Comparison of ENCODE assay signal across 8 cellular contexts in genomic region chr19:51690359-51691121, GRCh38. TPM values are rescaled to one million over a fixed set of nuclear protein-coding genes. Genes with fewer than 3 reads are reported as not detected.
A peak's percentile ranks its signal among the peaks of the same experiment; 100 is the strongest.
DNase-seq lines count a peak whose midpoint lies in the region; ATAC-seq and TF ChIP-seq lines count a peak whose summit lies in the region.

No MANE protein-coding gene starts in this region.

- peak overlapping the region; percentile 95 for H3K27ac Mint-ChIP-seq in activated T-cell treated with anti-CD3 and anti-CD28 coated beads, Interleukin-2, amount 50 U/mL, for 72 hours
- H3K27ac Mint-ChIP-seq in stimulated activated naive CD8-positive, alpha-beta T cell treated with anti-CD3 and anti-CD28 coated beads, Interleukin-15, Interleukin-2, amounts not matched to agents 100 ng/mL and 50 ng/mL, for 24 hours: peak overlapping the region; percentile 77

- H3K4me1 ChIP-seq in esophagus squamous epithelium: peaks cover 21 to 80% (median 38%) of the 10 kb centered on the region in 3 donors
- peaks cover 43% of the 10 kb centered on the region for H3K4me1 ChIP-seq in muscle layer of colon (ENCODE audit: insufficient read depth, low read length)

- peaks cover 26% of the 10 kb centered on the region for H3K4me1 Mint-ChIP-seq in activated T-cell treated with anti-CD3 and anti-CD28 coated beads, Interleukin-2, amount 50 U/mL, for 72 hours (ENCODE audit: low read depth)
- H3K4me1 Mint-ChIP-seq in stimulated activated naive CD8-positive, alpha-beta T cell treated with anti-CD3 and anti-CD28 coated beads, Interleukin-15, Interleukin-2, amounts not matched to agents 100 ng/mL and 50 ng/mL, for 24 hours (ENCODE audit: low read depth): peaks cover 13% of the 10 kb centered on the region

- peaks cover 0 to 22% (median 4%) of the 10 kb centered on the region in 3 donors for H3K36me3 ChIP-seq in esophagus squamous epithelium
- H3K36me3 ChIP-seq in muscle layer of colon (ENCODE audit: insufficient read depth, low read length): peaks cover 28% of the 10 kb centered on the region

- ATAC-seq in activated T-cell treated with anti-CD3 and anti-CD28 coated beads, Interleukin-2, amount 50 U/mL, for 72 hours (replicated peaks in 1 of 2): peak; percentile 88 to 91

- H3K9me3 Mint-ChIP-seq in activated T-cell treated with anti-CD3 and anti-CD28 coated beads, Interleukin-2, amount 50 U/mL, for 72 hours: peaks cover 0 to 3% of the 10 kb centered on the region in 2 donors
- no peaks in the 10 kb centered on the region for H3K9me3 Mint-ChIP-seq in stimulated activated naive CD8-positive, alpha-beta T cell treated with anti-CD3 and anti-CD28 coated beads, Interleukin-15, Interleukin-2, amounts not matched to agents 100 ng/mL and 50 ng/mL, for 24 hours

- peaks cover 4 to 5% of the 10 kb centered on the region in 2 donors for H3K36me3 Mint-ChIP-seq in activated T-cell treated with anti-CD3 and anti-CD28 coated beads, Interleukin-2, amount 50 U/mL, for 72 hours (ENCODE audit: insufficient read depth in 2 of 2)
- no peaks in the 10 kb centered on the region for H3K36me3 Mint-ChIP-seq in stimulated activated naive CD8-positive, alpha-beta T cell treated with anti-CD3 and anti-CD28 coated beads, Interleukin-15, Interleukin-2, amounts not matched to agents 100 ng/mL and 50 ng/mL, for 24 hours (ENCODE audit: low read depth)

- H3K4me3 ChIP-seq in esophagus squamous epithelium: peak overlapping the region; percentile 60 to 80 (median 78)
- peak overlapping the region; percentile 70 to 95 for H3K4me3 ChIP-seq in muscle layer of colon (ENCODE audit: low read depth in 1 of 2, low read length in 2 of 2)

- H3K9ac ChIP-seq in muscle layer of colon (ENCODE audit: low read length): peak overlapping the region; percentile 83

- H3K4me3 Mint-ChIP-seq in activated T-cell treated with anti-CD3 and anti-CD28 coated beads, Interleukin-2, amount 50 U/mL, for 72 hours: peak overlapping the region; percentile 94 to 95
- H3K4me3 Mint-ChIP-seq in stimulated activated naive CD8-positive, alpha-beta T cell treated with anti-CD3 and anti-CD28 coated beads, Interleukin-15, Interleukin-2, amounts not matched to agents 100 ng/mL and 50 ng/mL, for 24 hours: peak overlapping the region; percentile 83

- H3K27ac ChIP-seq in esophagus squamous epithelium (peak overlapping the region; percentile 83 to 96 (median 90)), muscle layer of colon (ENCODE audit: low read depth, low read length) (peak overlapping the region; percentile 95)

- H3K27me3 ChIP-seq in esophagus squamous epithelium (no peaks in the 10 kb centered on the region), muscle layer of colon (ENCODE audit: control insufficient read depth in 1 of 2, insufficient read depth in 2 of 2, low read length in 2 of 2) (no peaks in the 10 kb centered on the region)

- no peak for TF ChIP-seq CTCF in esophagus squamous epithelium (IDR thresholded peaks at IDR 0.05)

- intact Hi-C loops in esophagus squamous epithelium (cut with DNase I): no loop called here

- no peaks in the 10 kb centered on the region for H3K9me3 ChIP-seq in esophagus squamous epithelium
- no peaks in the 10 kb centered on the region for H3K9me3 ChIP-seq in muscle layer of colon (ENCODE audit: low read length)

- 0% methylated on average over 7 to 8 of the region's 25 CpGs for WGBS in esophagus squamous epithelium, 2 donors

- DNase-seq in H4 (ENCODE audit: low spot score) (peak; percentile 79), NCI-H82 (lab: John Stamatoyannopoulos, UW) (peak; percentile 77), esophagus squamous epithelium (lab: John Stamatoyannopoulos, UW) (no peak), cortex of kidney (lab: John Stamatoyannopoulos, UW) (no peak)
- DNase-seq in activated T-cell treated with anti-CD3 and anti-CD28 coated beads, Interleukin-2, amount 50 U/mL, for 72 hours: peak; percentile 79 to 83
- no peak for DNase-seq in NK-92 treated with Interleukin-12 subunit alpha and Interleukin-12 subunit beta, amount 100 ng/mL, for 24 hours (lab: John Stamatoyannopoulos, UW)

- peaks cover 18% of the 10 kb centered on the region for H3K27me3 Mint-ChIP-seq in activated T-cell treated with anti-CD3 and anti-CD28 coated beads, Interleukin-2, amount 50 U/mL, for 72 hours (ENCODE audit: low read depth)
- H3K27me3 Mint-ChIP-seq in stimulated activated naive CD8-positive, alpha-beta T cell treated with anti-CD3 and anti-CD28 coated beads, Interleukin-15, Interleukin-2, amounts not matched to agents 100 ng/mL and 50 ng/mL, for 24 hours: peaks cover 22% of the 10 kb centered on the region

- no peak for TF ChIP-seq POLR2A in esophagus squamous epithelium (IDR thresholded peaks at IDR 0.05)

RNA-seq across cellular contexts. Expression of gene SPACA6, which starts 2.6 kb away (rescaled TPM):
- total RNA-seq in H4 (2014; rRNA removed; shearing (Covaris generic)): 4.2 and 8.2 TPM in 2 replicates
- total RNA-seq in activated T-cell treated with anti-CD3 and anti-CD28 coated beads, Interleukin-2, amount 50 U/mL, for 72 hours: 1 to 10 TPM; 3.6 to 7.5 TPM
- total RNA-seq in esophagus squamous epithelium: 1 to 10 TPM; 2.8 to 7.9 (median 4.8) TPM

RNA-seq across cellular contexts. Expression of gene HAS1, which starts 33.3 kb away (rescaled TPM):
- total RNA-seq in H4 (2014; rRNA removed; shearing (Covaris generic)): not detected in 2 replicates
- not detected for total RNA-seq in activated T-cell treated with anti-CD3 and anti-CD28 coated beads, Interleukin-2, amount 50 U/mL, for 72 hours
- total RNA-seq in esophagus squamous epithelium: under 1 TPM in 1 of 4 donors, not detected in 3; 0.82 TPM

RNA-seq across cellular contexts. Expression of gene SIGLEC14, which starts 43.9 kb away (rescaled TPM):
- total RNA-seq in H4 (2014; rRNA removed; shearing (Covaris generic)): not detected in 2 replicates
- total RNA-seq in activated T-cell treated with anti-CD3 and anti-CD28 coated beads, Interleukin-2, amount 50 U/mL, for 72 hours: under 1 TPM in 1 of 2 donors, not detected in 1; 0.38 TPM
- total RNA-seq in esophagus squamous epithelium: 1 to 10 TPM in 1 of 4 donors, under 1 TPM in 1, not detected in 2; 0.97 to 2.9 TPM

Comparison
In these comparisons a context has a peak if more than half of its experiments do, and no peak if none do; other contexts are left out.
1. DNase-seq: peak in H4 (single experiment), NCI-H82 (single experiment) and activated T-cell treated with anti-CD3 and anti-CD28 coated beads, Interleukin-2, amount 50 U/mL, for 72 hours (2 of 2); none in esophagus squamous epithelium (single experiment), cortex of kidney (single experiment) and NK-92 treated with Interleukin-12 subunit alpha and Interleukin-12 subunit beta, amount 100 ng/mL, for 24 hours (single experiment).